In the genomic region with DNA sequence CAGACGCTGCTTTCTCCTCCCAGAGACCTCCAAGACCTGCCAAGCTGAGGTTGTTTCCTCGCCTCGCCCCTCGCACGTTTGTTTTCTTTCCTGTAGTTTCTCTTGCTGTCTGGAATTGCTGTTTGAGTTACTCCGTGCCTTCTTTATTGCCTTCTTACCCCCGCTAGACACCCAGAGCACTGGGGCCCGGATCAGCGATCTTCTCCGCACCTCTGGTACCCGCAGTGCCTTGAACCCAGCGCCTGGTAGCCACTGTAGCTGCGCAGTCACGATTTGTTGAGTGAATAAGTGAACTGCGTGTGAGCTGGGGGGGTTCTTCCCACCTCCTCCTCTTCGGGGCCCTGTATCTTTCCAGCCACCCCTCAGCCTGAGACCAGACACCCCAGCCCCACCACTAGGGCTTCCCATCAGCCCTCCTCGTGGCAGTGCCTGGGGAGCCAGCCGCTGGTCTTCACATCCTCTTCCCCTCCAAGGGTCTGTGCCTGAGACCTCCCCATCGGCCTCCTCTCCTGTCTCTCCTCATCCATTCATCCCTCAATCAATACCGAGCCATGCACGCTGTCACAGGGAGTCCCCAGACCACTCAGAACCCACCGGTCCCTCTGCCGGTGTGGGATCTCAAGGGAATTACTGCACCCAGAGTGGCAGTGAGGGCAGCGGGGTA, we compare ENCODE assay signal across 1 cellular context.
A peak's percentile ranks its signal among the peaks of the same experiment; 100 is the strongest.
TF ChIP-seq lines count a peak whose summit lies in the region.

No MANE protein-coding gene starts in this region.

TF ChIP-seq in GM12878, 131 proteins besides CTCF, POLR2A, EP300 and RAD21:
- TF ChIP-seq CUX1 (IDR thresholded peaks at IDR 0.05; ENCODE audit: insufficient replicate concordance, low read depth, low read length) (no peak), ZBTB40 (IDR thresholded peaks at IDR 0.05; ENCODE audit: borderline replicate concordance) (no peak), ZSCAN29 (IDR thresholded peaks at IDR 0.05) (no peak), USF2 (IDR thresholded peaks at IDR 0.05; ENCODE audit: borderline replicate concordance, low read depth, low read length) (no peak), NFXL1 (IDR thresholded peaks at IDR 0.05; ENCODE audit: borderline replicate concordance) (peak; percentile 13; the same call in 1 of the 2 replicates), FOXK2 (IDR thresholded peaks at IDR 0.05) (no peak), ETV6 (conservative IDR thresholded peaks at IDR 0.05 in 1 of 2, IDR thresholded peaks at IDR 0.05 in 1 of 2; ENCODE audit: borderline replicate concordance in 1 of 2, low read depth in 1 of 2) (peak in 1 of 2 experiments; percentile 95; a peak in 2 of 4 replicates), CBFB (IDR thresholded peaks at IDR 0.05; ENCODE audit: low read depth) (no peak), MAX (IDR thresholded peaks at IDR 0.05; ENCODE audit: low read depth, low read length) (no peak), MTA2 (IDR thresholded peaks at IDR 0.05; ENCODE audit: low read depth) (no peak)
- TF ChIP-seq, protein P1, sequence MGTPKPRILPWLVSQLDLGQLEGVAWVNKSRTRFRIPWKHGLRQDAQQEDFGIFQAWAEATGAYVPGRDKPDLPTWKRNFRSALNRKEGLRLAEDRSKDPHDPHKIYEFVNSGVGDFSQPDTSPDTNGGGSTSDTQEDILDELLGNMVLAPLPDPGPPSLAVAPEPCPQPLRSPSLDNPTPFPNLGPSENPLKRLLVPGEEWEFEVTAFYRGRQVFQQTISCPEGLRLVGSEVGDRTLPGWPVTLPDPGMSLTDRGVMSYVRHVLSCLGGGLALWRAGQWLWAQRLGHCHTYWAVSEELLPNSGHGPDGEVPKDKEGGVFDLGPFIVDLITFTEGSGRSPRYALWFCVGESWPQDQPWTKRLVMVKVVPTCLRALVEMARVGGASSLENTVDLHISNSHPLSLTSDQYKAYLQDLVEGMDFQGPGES (IDR thresholded peaks at IDR 0.05): no peak
- TF ChIP-seq, protein P2, sequence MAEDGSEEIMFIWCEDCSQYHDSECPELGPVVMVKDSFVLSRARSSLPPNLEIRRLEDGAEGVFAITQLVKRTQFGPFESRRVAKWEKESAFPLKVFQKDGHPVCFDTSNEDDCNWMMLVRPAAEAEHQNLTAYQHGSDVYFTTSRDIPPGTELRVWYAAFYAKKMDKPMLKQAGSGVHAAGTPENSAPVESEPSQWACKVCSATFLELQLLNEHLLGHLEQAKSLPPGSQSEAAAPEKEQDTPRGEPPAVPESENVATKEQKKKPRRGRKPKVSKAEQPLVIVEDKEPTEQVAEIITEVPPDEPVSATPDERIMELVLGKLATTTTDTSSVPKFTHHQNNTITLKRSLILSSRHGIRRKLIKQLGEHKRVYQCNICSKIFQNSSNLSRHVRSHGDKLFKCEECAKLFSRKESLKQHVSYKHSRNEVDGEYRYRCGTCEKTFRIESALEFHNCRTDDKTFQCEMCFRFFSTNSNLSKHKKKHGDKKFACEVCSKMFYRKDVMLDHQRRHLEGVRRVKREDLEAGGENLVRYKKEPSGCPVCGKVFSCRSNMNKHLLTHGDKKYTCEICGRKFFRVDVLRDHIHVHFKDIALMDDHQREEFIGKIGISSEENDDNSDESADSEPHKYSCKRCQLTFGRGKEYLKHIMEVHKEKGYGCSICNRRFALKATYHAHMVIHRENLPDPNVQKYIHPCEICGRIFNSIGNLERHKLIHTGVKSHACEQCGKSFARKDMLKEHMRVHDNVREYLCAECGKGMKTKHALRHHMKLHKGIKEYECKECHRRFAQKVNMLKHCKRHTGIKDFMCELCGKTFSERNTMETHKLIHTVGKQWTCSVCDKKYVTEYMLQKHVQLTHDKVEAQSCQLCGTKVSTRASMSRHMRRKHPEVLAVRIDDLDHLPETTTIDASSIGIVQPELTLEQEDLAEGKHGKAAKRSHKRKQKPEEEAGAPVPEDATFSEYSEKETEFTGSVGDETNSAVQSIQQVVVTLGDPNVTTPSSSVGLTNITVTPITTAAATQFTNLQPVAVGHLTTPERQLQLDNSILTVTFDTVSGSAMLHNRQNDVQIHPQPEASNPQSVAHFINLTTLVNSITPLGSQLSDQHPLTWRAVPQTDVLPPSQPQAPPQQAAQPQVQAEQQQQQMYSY (CRISPR knock-in tag; IDR thresholded peaks at IDR 0.05): no peak
- TF ChIP-seq, protein P3, sequence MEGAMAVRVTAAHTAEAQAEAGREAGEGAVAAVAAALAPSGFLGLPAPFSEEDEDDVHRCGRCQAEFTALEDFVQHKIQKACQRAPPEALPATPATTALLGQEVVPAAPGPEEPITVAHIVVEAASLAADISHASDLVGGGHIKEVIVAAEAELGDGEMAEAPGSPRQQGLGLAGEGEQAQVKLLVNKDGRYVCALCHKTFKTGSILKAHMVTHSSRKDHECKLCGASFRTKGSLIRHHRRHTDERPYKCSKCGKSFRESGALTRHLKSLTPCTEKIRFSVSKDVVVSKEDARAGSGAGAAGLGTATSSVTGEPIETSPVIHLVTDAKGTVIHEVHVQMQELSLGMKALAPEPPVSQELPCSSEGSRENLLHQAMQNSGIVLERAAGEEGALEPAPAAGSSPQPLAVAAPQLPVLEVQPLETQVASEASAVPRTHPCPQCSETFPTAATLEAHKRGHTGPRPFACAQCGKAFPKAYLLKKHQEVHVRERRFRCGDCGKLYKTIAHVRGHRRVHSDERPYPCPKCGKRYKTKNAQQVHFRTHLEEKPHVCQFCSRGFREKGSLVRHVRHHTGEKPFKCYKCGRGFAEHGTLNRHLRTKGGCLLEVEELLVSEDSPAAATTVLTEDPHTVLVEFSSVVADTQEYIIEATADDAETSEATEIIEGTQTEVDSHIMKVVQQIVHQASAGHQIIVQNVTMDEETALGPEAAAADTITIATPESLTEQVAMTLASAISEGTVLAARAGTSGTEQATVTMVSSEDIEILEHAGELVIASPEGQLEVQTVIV (IDR thresholded peaks at IDR 0.05; ENCODE audit: borderline replicate concordance, partially characterized antibody): no peak
